16 cellular contexts compared by ENCODE assay signal in genomic region chr10:44640429-44640828, GRCh38.
"Had no signal": no experiment of that assay in that cellular context is flagged by ENCODE, and none has a peak within 500 bp of the region (broad histone marks: within the 10 kb centered on the region; RNA-seq: fewer than 3 reads in every experiment).

No MANE protein-coding gene starts in this region.

- H3K4me3 Mint-ChIP-seq: effector memory CD8-positive, alpha-beta T cell; naive thymus-derived CD4-positive, alpha-beta T cell; stimulated activated naive B cell treated with anti-CD40 and anti-IgM and Interleukin-4, amounts not matched to agents 10 μg/mL and 1 μg/mL and 100 μg/mL, for 72 hours; stimulated activated naive CD8-positive, alpha-beta T cell treated with anti-CD3 and anti-CD28 coated beads, Interleukin-15, amount 100 ng/mL, for 72 hours had no signal

- ATAC-seq: effector memory CD8-positive, alpha-beta T cell; naive thymus-derived CD4-positive, alpha-beta T cell; psoas muscle; right lobe of liver; stimulated activated naive B cell treated with anti-CD40 and anti-IgM and Interleukin-4, amounts not matched to agents 10 μg/mL and 1 μg/mL and 100 μg/mL, for 72 hours; stimulated activated naive CD8-positive, alpha-beta T cell treated with anti-CD3 and anti-CD28 coated beads, Interleukin-15, amount 100 ng/mL, for 72 hours had no signal

- H3K27ac ChIP-seq: esophagus squamous epithelium, neutrophil, psoas muscle, right lobe of liver, testis, tibial nerve had no signal

- H3K27me3 ChIP-seq: esophagus squamous epithelium, neutrophil, right lobe of liver, testis, tibial nerve had no signal

- H3K4me1 Mint-ChIP-seq: naive thymus-derived CD4-positive, alpha-beta T cell; stimulated activated naive B cell treated with anti-CD40 and anti-IgM and Interleukin-4, amounts not matched to agents 10 μg/mL and 1 μg/mL and 100 μg/mL, for 72 hours; stimulated activated naive CD8-positive, alpha-beta T cell treated with anti-CD3 and anti-CD28 coated beads, Interleukin-15, amount 100 ng/mL, for 72 hours had no signal

- H3K4me1 ChIP-seq: esophagus squamous epithelium, psoas muscle, right lobe of liver, testis, tibial nerve had no signal

- H3K27ac Mint-ChIP-seq: effector memory CD8-positive, alpha-beta T cell; naive thymus-derived CD4-positive, alpha-beta T cell; stimulated activated naive B cell treated with anti-CD40 and anti-IgM and Interleukin-4, amounts not matched to agents 10 μg/mL and 1 μg/mL and 100 μg/mL, for 72 hours had no signal

- H3K36me3 Mint-ChIP-seq: naive thymus-derived CD4-positive, alpha-beta T cell; stimulated activated naive B cell treated with anti-CD40 and anti-IgM and Interleukin-4, amounts not matched to agents 10 μg/mL and 1 μg/mL and 100 μg/mL, for 72 hours had no signal

- H3K9me3 ChIP-seq: esophagus squamous epithelium, psoas muscle, right lobe of liver, testis, tibial nerve had no signal

- H3K4me3 ChIP-seq: esophagus squamous epithelium, psoas muscle, right lobe of liver, testis, tibial nerve had no signal

- H3K27me3 Mint-ChIP-seq: effector memory CD8-positive, alpha-beta T cell; stimulated activated naive B cell treated with anti-CD40 and anti-IgM and Interleukin-4, amounts not matched to agents 10 μg/mL and 1 μg/mL and 100 μg/mL, for 72 hours; stimulated activated naive CD8-positive, alpha-beta T cell treated with anti-CD3 and anti-CD28 coated beads, Interleukin-15, amount 100 ng/mL, for 72 hours had no signal

- H3K36me3 ChIP-seq: esophagus squamous epithelium, neutrophil, right lobe of liver, tibial nerve had no signal

- DNase-seq: effector memory CD8-positive, alpha-beta T cell; esophagus squamous epithelium; foreskin fibroblast; mesendoderm; naive thymus-derived CD4-positive, alpha-beta T cell; psoas muscle; retina; right lobe of liver; stimulated activated CD4-positive, alpha-beta T cell treated with anti-CD3 and anti-CD28 coated beads, Interleukin-15, amount 100 ng/mL, for 24 hours; stimulated activated CD4-positive, alpha-beta T cell treated with anti-CD3 and anti-CD28 coated beads, Interleukin-1b, Interleukin-23, amount 100 ng/mL, for 48 hours; stimulated activated CD4-positive, alpha-beta T cell treated with anti-CD3 and anti-CD28 coated beads, Interleukin-4, amount 100 ng/mL, for 4 hours; stimulated activated naive B cell treated with anti-CD40 and anti-IgM and Interleukin-4, amounts not matched to agents 10 μg/mL and 1 μg/mL and 100 μg/mL, for 72 hours; stimulated activated naive CD8-positive, alpha-beta T cell treated with anti-CD3 and anti-CD28 coated beads, Interleukin-15, amount 100 ng/mL, for 72 hours; testis had no signal
